ENCODE assay signal across 1 cellular context in genomic region chr7:151424799-151425198, GRCh38.
TF ChIP-seq lines count a peak whose summit lies in the region.

No MANE protein-coding gene starts in this region.

TF ChIP-seq in A549, 52 proteins besides CTCF, POLR2A, EP300 and RAD21:
- TF ChIP-seq HEYL (CRISPR knock-in tag; IDR thresholded peaks at IDR 0.05) (no peak), FOSB (CRISPR knock-in tag; IDR thresholded peaks at IDR 0.05) (no peak), TP53 (CRISPR knock-in tag; IDR thresholded peaks at IDR 0.05) (no peak), TFCP2L1 (CRISPR knock-in tag; IDR thresholded peaks at IDR 0.05) (no peak)
- TF ChIP-seq, protein P1, sequence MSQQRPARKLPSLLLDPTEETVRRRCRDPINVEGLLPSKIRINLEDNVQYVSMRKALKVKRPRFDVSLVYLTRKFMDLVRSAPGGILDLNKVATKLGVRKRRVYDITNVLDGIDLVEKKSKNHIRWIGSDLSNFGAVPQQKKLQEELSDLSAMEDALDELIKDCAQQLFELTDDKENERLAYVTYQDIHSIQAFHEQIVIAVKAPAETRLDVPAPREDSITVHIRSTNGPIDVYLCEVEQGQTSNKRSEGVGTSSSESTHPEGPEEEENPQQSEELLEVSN (IDR thresholded peaks at IDR 0.05; ENCODE audit: borderline replicate concordance, low read depth): no peak
